In genomic region chr11:57482782-57483569, GRCh38 we compare ENCODE assay signal across 9 cellular contexts. TPM values are rescaled to one million over a fixed set of nuclear protein-coding genes. Genes with fewer than 3 reads are reported as not detected.
A peak's percentile ranks its signal among the peaks of the same experiment; 100 is the strongest.
DNase-seq lines count a peak whose midpoint lies in the region; TF ChIP-seq lines count a peak whose summit lies in the region.
"Had no signal": no experiment of that assay in that cellular context is flagged by ENCODE, and none has a peak within 500 bp of the region (broad histone marks: within the 10 kb centered on the region; RNA-seq: fewer than 3 reads in every experiment).

No MANE protein-coding gene starts in this region.

- WGBS in endodermal cell (ENCODE audit: insufficient coverage in 1 of 2, insufficient read length in 1 of 2), 2 experiments = 2 to 3% methylated on average over 18 to 51 of the region's 52 CpGs
- WGBS in lower leg skin, 2 donors = 29 to 52% methylated on average over 51 to 52 of the region's 52 CpGs

- H3K4me1 Mint-ChIP-seq in activated CD4-positive, alpha-beta memory T cell treated with anti-CD3 and anti-CD28 coated beads, Interleukin-2, amount 10 ng/mL, durations not matched to agents 7 days and 5 days = peaks cover 2% of the 10 kb centered on the region
- H3K4me1 Mint-ChIP-seq in endodermal cell (peaks cover 13% of the 10 kb centered on the region), neural crest cell (peaks cover 29% of the 10 kb centered on the region), type B pancreatic cell (ENCODE audit: unreplicated experiment) (peaks cover 8% of the 10 kb centered on the region)

- peak overlapping the region; percentile 43 for H3K27ac ChIP-seq in endodermal cell (ENCODE audit: low read depth, low read length)

- no peaks in the 10 kb centered on the region for H3K9me3 ChIP-seq in endodermal cell (ENCODE audit: control insufficient read depth, low read length)

- H3K27ac Mint-ChIP-seq in activated CD4-positive, alpha-beta memory T cell treated with anti-CD3 and anti-CD28 coated beads, Interleukin-2, amount 10 ng/mL, durations not matched to agents 7 days and 5 days = no peak overlapping the region
- no peak overlapping the region for H3K27ac Mint-ChIP-seq in endodermal cell
- H3K27ac Mint-ChIP-seq in neural crest cell (ENCODE audit: unreplicated experiment) = no peak overlapping the region
- no peak overlapping the region for H3K27ac Mint-ChIP-seq in type B pancreatic cell

- H3K27me3 Mint-ChIP-seq in activated CD4-positive, alpha-beta memory T cell treated with anti-CD3 and anti-CD28 coated beads, Interleukin-2, amount 10 ng/mL, durations not matched to agents 7 days and 5 days = peaks cover 35% of the 10 kb centered on the region
- H3K27me3 Mint-ChIP-seq in endodermal cell (ENCODE audit: insufficient read depth) = peaks cover 64% of the 10 kb centered on the region
- peaks cover 56% of the 10 kb centered on the region for H3K27me3 Mint-ChIP-seq in neural crest cell (ENCODE audit: low read depth)
- peaks cover 59% of the 10 kb centered on the region for H3K27me3 Mint-ChIP-seq in type B pancreatic cell

- no peaks in the 10 kb centered on the region for H3K36me3 ChIP-seq in endodermal cell (ENCODE audit: control insufficient read depth, insufficient read depth, low read length)

- POLR2A ChIA-PET in activated CD4-positive, alpha-beta memory T cell treated with anti-CD3 and anti-CD28 coated beads, Interleukin-2, amount 10 ng/mL, durations not matched to agents 7 days and 5 days (lab: Charles Lee) = interaction anchor here (1.0 kb wide), 1 partner anchor 32 kb away, joined by 3 read pairs; the partner anchor contains the start of gene SLC43A1

- H3K9ac ChIP-seq in endodermal cell (ENCODE audit: extremely low read depth, low read length, poor library complexity, severe bottlenecking) = peak overlapping the region; percentile 11

- peak overlapping the region; percentile 70 for H3K4me3 ChIP-seq in endodermal cell (ENCODE audit: low read length)
- H3K4me3 ChIP-seq in lower leg skin (ENCODE audit: low read depth, poor library complexity, severe bottlenecking) = no peak overlapping the region

- no peak overlapping the region for H3K4me3 Mint-ChIP-seq in activated CD4-positive, alpha-beta memory T cell treated with anti-CD3 and anti-CD28 coated beads, Interleukin-2, amount 10 ng/mL, durations not matched to agents 7 days and 5 days
- H3K4me3 Mint-ChIP-seq in endodermal cell = peak overlapping the region; percentile 52
- peak overlapping the region; percentile 81 for H3K4me3 Mint-ChIP-seq in neural crest cell
- H3K4me3 Mint-ChIP-seq in type B pancreatic cell = peak overlapping the region; percentile 80

- peaks cover 9% of the 10 kb centered on the region for H3K36me3 Mint-ChIP-seq in activated CD4-positive, alpha-beta memory T cell treated with anti-CD3 and anti-CD28 coated beads, Interleukin-2, amount 10 ng/mL, durations not matched to agents 7 days and 5 days (ENCODE audit: low read depth)
- no peaks in the 10 kb centered on the region for H3K36me3 Mint-ChIP-seq in endodermal cell (ENCODE audit: low read depth)
- H3K36me3 Mint-ChIP-seq in neural crest cell (ENCODE audit: low read depth) = no peaks in the 10 kb centered on the region
- H3K36me3 Mint-ChIP-seq in type B pancreatic cell = no peaks in the 10 kb centered on the region

- H3K27me3 ChIP-seq in endodermal cell (ENCODE audit: control insufficient read depth, insufficient read depth, low read length, poor library complexity, severe bottlenecking) = peaks cover 61% of the 10 kb centered on the region

- intact Hi-C loops in lower leg skin (cut with DNase I; ENCODE audit: low total_unique reads) = no loop called here

- DNase-seq in NCI-H2029 (lab: John Stamatoyannopoulos, UW) (peak; percentile 18), NCI-H2029 treated with DMSO at 0.1 percent for 48 hours (lab: John Stamatoyannopoulos, UW) (no peak), NCI-H1105 treated with DMSO at 0.1 percent for 48 hours (lab: John Stamatoyannopoulos, UW) (peak; percentile 34), endodermal cell (peak; percentile 91), neural crest cell (ENCODE audit: low read depth, low spot score) (peak; percentile 72), type B pancreatic cell (ENCODE audit: extremely low spot score, unreplicated experiment) (peak; percentile 82), lower leg skin (ENCODE audit: low spot score in 2 of 2) (no peak)
- DNase-seq in activated CD4-positive, alpha-beta memory T cell treated with anti-CD3 and anti-CD28 coated beads, Interleukin-2, amount 10 ng/mL, durations not matched to agents 7 days and 5 days = peak; percentile 45

- no peaks in the 10 kb centered on the region for H3K9me3 Mint-ChIP-seq in activated CD4-positive, alpha-beta memory T cell treated with anti-CD3 and anti-CD28 coated beads, Interleukin-2, amount 10 ng/mL, durations not matched to agents 7 days and 5 days
- H3K9me3 Mint-ChIP-seq in endodermal cell = no peaks in the 10 kb centered on the region
- H3K9me3 Mint-ChIP-seq in neural crest cell = no peaks in the 10 kb centered on the region
- no peaks in the 10 kb centered on the region for H3K9me3 Mint-ChIP-seq in type B pancreatic cell

- no peak for TF ChIP-seq POLR2A in lower leg skin (IDR thresholded peaks at IDR 0.05)

- H3K4me1 ChIP-seq in endodermal cell (ENCODE audit: control insufficient read depth, insufficient read depth, low read length) = peaks cover 4% of the 10 kb centered on the region

- TF ChIP-seq CTCF in endodermal cell (conservative IDR thresholded peaks at IDR 0.05) (peak; percentile 93), neural crest cell (conservative IDR thresholded peaks at IDR 0.05) (peak; percentile 81), type B pancreatic cell (conservative IDR thresholded peaks at IDR 0.05) (peak; percentile 90), lower leg skin (IDR thresholded peaks at IDR 0.05) (no peak)

- CTCF ChIA-PET in activated CD4-positive, alpha-beta memory T cell treated with anti-CD3 and anti-CD28 coated beads, Interleukin-2, amount 10 ng/mL, durations not matched to agents 7 days and 5 days (lab: Charles Lee) = interaction anchor here (1.1 to 5.7 kb wide), 11 partner anchors 8 to 158 kb away, joined by 3 to 33 read pairs (median 8); partner anchors contain the start of genes RTN4RL2, SLC43A1 and UBE2L6

RNA-seq across cellular contexts. Expression of gene RTN4RL2, which starts 22.6 kb away (rescaled TPM):
- under 1 TPM; 0.35 to 0.50 TPM for total RNA-seq in activated CD4-positive, alpha-beta memory T cell treated with anti-CD3 and anti-CD28 coated beads, Interleukin-2, amount 10 ng/mL, durations not matched to agents 7 days and 5 days
- 1 to 10 TPM in 1 of 2 donors, under 1 TPM in 1; 0.97 to 1.5 TPM for total RNA-seq in endodermal cell
- polyA plus RNA-seq in endodermal cell (2013, experiment 1 of 2) = 13.5 TPM
- polyA plus RNA-seq in endodermal cell (2013, experiment 2 of 2) = 14.4 TPM
- 2.4 and 3.4 TPM in 2 replicates for total RNA-seq in neural crest cell
- total RNA-seq in type B pancreatic cell (ENCODE audit: low replicate concordance) = 8.6 and 10.4 TPM in 2 replicates
- total RNA-seq in lower leg skin = 1 to 10 TPM in 3 of 4 donors, under 1 TPM in 1; 0.55 to 3.6 (median 2.3) TPM

RNA-seq across cellular contexts. Expression of gene SLC43A1, which starts 32.5 kb away (rescaled TPM):
- 10 to 100 TPM; 29.9 to 31.7 TPM for total RNA-seq in activated CD4-positive, alpha-beta memory T cell treated with anti-CD3 and anti-CD28 coated beads, Interleukin-2, amount 10 ng/mL, durations not matched to agents 7 days and 5 days
- total RNA-seq in endodermal cell (1 to 10 TPM; 8.4 to 9.1 TPM), neural crest cell (4.5 and 4.7 TPM in 2 replicates), type B pancreatic cell (ENCODE audit: low replicate concordance) (19.0 and 20.8 TPM in 2 replicates), lower leg skin (10 to 100 TPM; 15.9 to 20.2 (median 18.3) TPM)
- 4.0 TPM for polyA plus RNA-seq in endodermal cell (2013, experiment 1 of 2)
- 2.1 TPM for polyA plus RNA-seq in endodermal cell (2013, experiment 2 of 2)

RNA-seq across cellular contexts. Expression of gene TIMM10, which starts 47.6 kb away (rescaled TPM):
- 10 to 100 TPM; 82.4 to 86.1 TPM for total RNA-seq in activated CD4-positive, alpha-beta memory T cell treated with anti-CD3 and anti-CD28 coated beads, Interleukin-2, amount 10 ng/mL, durations not matched to agents 7 days and 5 days
- total RNA-seq in endodermal cell (10 to 100 TPM; 77.4 to 79.8 TPM), neural crest cell (103 and 108 TPM in 2 replicates), type B pancreatic cell (ENCODE audit: low replicate concordance) (57.9 and 64.2 TPM in 2 replicates), lower leg skin (10 to 100 TPM; 24.3 to 53.2 (median 29.4) TPM)
- 53.9 TPM for polyA plus RNA-seq in endodermal cell (2013, experiment 1 of 2)
- 49.5 TPM for polyA plus RNA-seq in endodermal cell (2013, experiment 2 of 2)

RNA-seq across cellular contexts. Expression of gene SMTNL1, which starts 54.4 kb away (rescaled TPM):
- total RNA-seq in activated CD4-positive, alpha-beta memory T cell treated with anti-CD3 and anti-CD28 coated beads, Interleukin-2, amount 10 ng/mL, durations not matched to agents 7 days and 5 days = not detected
- total RNA-seq in endodermal cell (under 1 TPM; 0.22 TPM), neural crest cell (not detected in 2 replicates), type B pancreatic cell (ENCODE audit: low replicate concordance) (not detected in 2 replicates), lower leg skin (not detected)
- polyA plus RNA-seq in endodermal cell (2013, experiment 1 of 2) = 0.18 TPM
- polyA plus RNA-seq in endodermal cell (2013, experiment 2 of 2) = 0.46 TPM
- total RNA-seq: glomerular endothelial cell had no signal

RNA-seq across cellular contexts. Expression of gene SLC43A3, which starts 56.1 kb away (rescaled TPM):
- 100 to 1,000 TPM in 1 of 2 experiments, 10 to 100 TPM in 1; 94.5 to 101 TPM for total RNA-seq in activated CD4-positive, alpha-beta memory T cell treated with anti-CD3 and anti-CD28 coated beads, Interleukin-2, amount 10 ng/mL, durations not matched to agents 7 days and 5 days
- total RNA-seq in endodermal cell (10 to 100 TPM; 10.6 to 13.8 TPM), neural crest cell (52.9 and 53.7 TPM in 2 replicates), type B pancreatic cell (ENCODE audit: low replicate concordance) (14.0 and 20.4 TPM in 2 replicates), lower leg skin (10 to 100 TPM; 12.4 to 66.4 (median 41.1) TPM)
- polyA plus RNA-seq in endodermal cell (2013, experiment 1 of 2) = 14.6 TPM
- polyA plus RNA-seq in endodermal cell (2013, experiment 2 of 2) = 14.1 TPM

Comparison
In these comparisons a context has a peak if more than half of its experiments do, and no peak if none do; other contexts are left out.
1. DNase-seq: peak in NCI-H2029 (single experiment), NCI-H1105 treated with DMSO at 0.1 percent for 48 hours (single experiment), activated CD4-positive, alpha-beta memory T cell treated with anti-CD3 and anti-CD28 coated beads, Interleukin-2, amount 10 ng/mL, durations not matched to agents 7 days and 5 days (single experiment), endodermal cell (single experiment), neural crest cell (single experiment) and type B pancreatic cell (single experiment); none in NCI-H2029 treated with DMSO at 0.1 percent for 48 hours (single experiment) and lower leg skin (0 of 2).
2. CTCF ChIP-seq: peak in endodermal cell (single experiment), neural crest cell (single experiment) and type B pancreatic cell (single experiment); none in lower leg skin (0 of 3).